Comparison of ENCODE assay signal across 8 cellular contexts in genomic region chr6:111612379-111612778, GRCh38.
"Had no signal": no experiment of that assay in that cellular context is flagged by ENCODE, and none has a peak within 500 bp of the region (broad histone marks: within the 10 kb centered on the region; RNA-seq: fewer than 3 reads in every experiment).

No MANE protein-coding gene starts in this region.

- H3K4me3 ChIP-seq: GM12878 had no signal

- DNase-seq: GDM1, GF-D8 had no signal

- ATAC-seq: GM12878 had no signal

- FAIRE-seq: G401.6, GM12878, GM12891, GM12892, GM18507, GM19239 had no signal
